Comparison of ENCODE assay signal across 17 cellular contexts in genomic region chr15:65192016-65192415, GRCh38. TPM values are rescaled to one million over a fixed set of nuclear protein-coding genes. Genes with fewer than 3 reads are reported as not detected.
DNase-seq lines count a peak whose midpoint lies in the region; ATAC-seq and TF ChIP-seq lines count a peak whose summit lies in the region.
"Had no signal": no experiment of that assay in that cellular context is flagged by ENCODE, and none has a peak within 500 bp of the region (broad histone marks: within the 10 kb centered on the region; RNA-seq: fewer than 3 reads in every experiment).

No MANE protein-coding gene starts in this region.

- POLR2A ChIA-PET in PC-9 (lab: Charles Lee; ENCODE audit: unreplicated experiment), result no interaction called here

- WGBS in GM23248 (ENCODE audit: low coverage in 1 of 2, low lambda C conversion rate in 2 of 2, missing lambda C conversion rate in 2 of 2), 2 experiments, result 78 to 81% methylated on average over 5 of the region's 5 CpGs

- DNase-seq in A172 (ENCODE audit: low spot score) (peak; percentile 23), GM23248 (peak; percentile 24), SK-N-DZ (ENCODE audit: low spot score) (peak; percentile 45), iPS-NIHi11 (ENCODE audit: low spot score) (peak; percentile 49), HUDEP-2 (lab: John Stamatoyannopoulos, UW; ENCODE audit: unreplicated experiment in 76 of 76) (no peak), PC-9 (no peak)
- DNase-seq in effector CD4-positive, alpha-beta T cell, result no peak
- DNase-seq: activated B cell treated with CpG ODN at 0.5 μM for 24 hours, activated T-cell treated with anti-CD3 and anti-CD28 coated beads for 4 hours, AML-193, amniotic stem cell, foreskin fibroblast, immature natural killer cell, NCI-H2107, pancreas had no signal

- H3F3A ChIP-seq in GM23248 (ENCODE audit: insufficient read depth) (no peaks in the 10 kb centered on the region), PC-9 (ENCODE audit: insufficient read depth, low read depth) (no peaks in the 10 kb centered on the region)

- H3K4me2 ChIP-seq in GM23248 (ENCODE audit: unreplicated experiment) (no peak overlapping the region), PC-9 (no peak overlapping the region)

- H3K9me3 ChIP-seq in GM23248 (ENCODE audit: low read depth) (no peaks in the 10 kb centered on the region), PC-9 (ENCODE audit: insufficient read depth, low read depth) (no peaks in the 10 kb centered on the region)
- H3K9me3 ChIP-seq: pancreas, tibial nerve had no signal

- H3K4me3 ChIP-seq in GM23248, result no peak overlapping the region
- no peak overlapping the region for H3K4me3 ChIP-seq in PC-9
- H3K4me3 ChIP-seq: pancreas, tibial nerve had no signal

- intact Hi-C loops in PC-9 (cut with micrococcal nuclease; ENCODE audit: unreplicated experiment), result no loop called here

- no peak overlapping the region for H3K9ac ChIP-seq in GM23248

- in situ Hi-C loops in GM23248 (cut with MboI), result loop anchor here (10.0 kb wide), 1 partner anchor 73 kb away; no protein-coding TSS in a partner anchor

- no peak overlapping the region for H2AFZ ChIP-seq in GM23248
- H2AFZ ChIP-seq in PC-9, result no peak overlapping the region

- H3K27ac ChIP-seq in GM23248 (no peak overlapping the region), PC-9 (no peak overlapping the region)
- H3K27ac ChIP-seq: pancreas, tibial nerve had no signal

- no peaks in the 10 kb centered on the region for H3K9me2 ChIP-seq in GM23248 (ENCODE audit: insufficient read depth)
- H3K9me2 ChIP-seq in PC-9 (ENCODE audit: insufficient read depth), result no peaks in the 10 kb centered on the region

- H3K4me1 ChIP-seq in GM23248 (ENCODE audit: insufficient read depth) (no peaks in the 10 kb centered on the region), PC-9 (replicated peaks; ENCODE audit: insufficient read depth) (no peaks in the 10 kb centered on the region)
- H3K4me1 ChIP-seq: pancreas had no signal

- CTCF ChIA-PET in PC-9 (lab: Charles Lee), result interaction anchor here (0.6 kb wide), 1 partner anchor 101 kb away, joined by 8 read pairs; no protein-coding TSS in a partner anchor

- H3K27me3 ChIP-seq in GM23248 (replicated peaks; ENCODE audit: insufficient read depth) (peaks cover 6% of the 10 kb centered on the region; the same call in 1 of the 2 replicates), PC-9 (ENCODE audit: insufficient read depth, low read depth) (no peaks in the 10 kb centered on the region)
- H3K27me3 ChIP-seq: pancreas, tibial nerve had no signal

- H3K36me3 ChIP-seq in GM23248 (ENCODE audit: low read depth), result no peaks in the 10 kb centered on the region
- no peaks in the 10 kb centered on the region for H3K36me3 ChIP-seq in PC-9 (ENCODE audit: low read depth)
- H3K36me3 ChIP-seq: pancreas, tibial nerve had no signal

- no peaks in the 10 kb centered on the region for H4K20me1 ChIP-seq in GM23248 (ENCODE audit: insufficient read depth)
- no peaks in the 10 kb centered on the region for H4K20me1 ChIP-seq in PC-9 (ENCODE audit: insufficient read depth)

- H3K79me2 ChIP-seq in GM23248 (ENCODE audit: insufficient read depth), result no peaks in the 10 kb centered on the region
- H3K79me2 ChIP-seq in PC-9 (ENCODE audit: low read depth), result no peaks in the 10 kb centered on the region

- ATAC-seq in HG03378 (IDR thresholded peaks at IDR 0.05; ENCODE audit: unreplicated experiment), result no peak
- ATAC-seq: pancreas had no signal

- TF ChIP-seq CTCF in PC-9 (conservative IDR thresholded peaks at IDR 0.05), result no peak

- BruUV-seq in PC-9 (replicated peaks; lab: Mats Ljungman, UMichigan), result no TSS peak

RNA-seq across cellular contexts. Expression of gene CLPX, which starts 6.9 kb away (rescaled TPM):
- 27.1 and 34.7 TPM in 2 replicates for total RNA-seq in A172 (2014; rRNA removed; shearing (Covaris generic))
- total RNA-seq in GM23248 (2014; rRNA removed; shearing (Covaris generic)), result 28.3 and 33.1 TPM in 2 replicates
- 22.8 and 23.8 TPM in 2 replicates for polyA plus RNA-seq in GM23248 (2016; fragmentation: Nextera tagmentation; extraction: Ambion mirVana)
- polyA plus RNA-seq in SK-N-DZ (2014; cell fraction: cytosol; rRNA removed), result 25.5 and 31.8 TPM in 2 replicates
- polyA plus RNA-seq in SK-N-DZ (2014; cell fraction: nucleus; rRNA removed), result 36.5 and 44.6 TPM in 2 replicates
- total RNA-seq in PC-9 (2021), result 41.0 and 44.1 TPM in 2 replicates

RNA-seq across cellular contexts. Expression of gene CILP, which starts 19.3 kb away (rescaled TPM):
- total RNA-seq in A172 (2014; rRNA removed; shearing (Covaris generic)), result not detected in 2 replicates
- total RNA-seq in GM23248 (2014; rRNA removed; shearing (Covaris generic)), result under 0.01 and 0.11 TPM in 2 replicates
- 0.09 TPM in 1 of 2 replicates, not detected in the other for polyA plus RNA-seq in GM23248 (2016; fragmentation: Nextera tagmentation; extraction: Ambion mirVana)
- not detected in 2 replicates for polyA plus RNA-seq in SK-N-DZ (2014; cell fraction: cytosol; rRNA removed)
- 0.06 TPM in 1 of 2 replicates, not detected in the other for polyA plus RNA-seq in SK-N-DZ (2014; cell fraction: nucleus; rRNA removed)
- 0.07 and 0.08 TPM in 2 replicates for total RNA-seq in PC-9 (2021)

RNA-seq across cellular contexts. Expression of gene PDCD7, which starts 58.4 kb away (rescaled TPM):
- total RNA-seq in A172 (2014; rRNA removed; shearing (Covaris generic)), result 18.2 and 18.7 TPM in 2 replicates
- 11.8 and 13.6 TPM in 2 replicates for total RNA-seq in GM23248 (2014; rRNA removed; shearing (Covaris generic))
- 7.5 and 8.4 TPM in 2 replicates for polyA plus RNA-seq in GM23248 (2016; fragmentation: Nextera tagmentation; extraction: Ambion mirVana)
- polyA plus RNA-seq in SK-N-DZ (2014; cell fraction: cytosol; rRNA removed), result 27.4 and 28.9 TPM in 2 replicates
- 9.7 and 9.8 TPM in 2 replicates for polyA plus RNA-seq in SK-N-DZ (2014; cell fraction: nucleus; rRNA removed)
- 29.1 and 31.4 TPM in 2 replicates for total RNA-seq in PC-9 (2021)

Comparison
In these comparisons a context has a peak if more than half of its experiments do, and no peak if none do; other contexts are left out.
1. DNase-seq: peak in A172 (single experiment), GM23248 (single experiment), SK-N-DZ (single experiment) and iPS-NIHi11 (single experiment); none in HUDEP-2 (0 of 76), PC-9 (0 of 2) and effector CD4-positive, alpha-beta T cell (single experiment).